ENCODE assay signal across 27 cellular contexts in the genomic region with DNA sequence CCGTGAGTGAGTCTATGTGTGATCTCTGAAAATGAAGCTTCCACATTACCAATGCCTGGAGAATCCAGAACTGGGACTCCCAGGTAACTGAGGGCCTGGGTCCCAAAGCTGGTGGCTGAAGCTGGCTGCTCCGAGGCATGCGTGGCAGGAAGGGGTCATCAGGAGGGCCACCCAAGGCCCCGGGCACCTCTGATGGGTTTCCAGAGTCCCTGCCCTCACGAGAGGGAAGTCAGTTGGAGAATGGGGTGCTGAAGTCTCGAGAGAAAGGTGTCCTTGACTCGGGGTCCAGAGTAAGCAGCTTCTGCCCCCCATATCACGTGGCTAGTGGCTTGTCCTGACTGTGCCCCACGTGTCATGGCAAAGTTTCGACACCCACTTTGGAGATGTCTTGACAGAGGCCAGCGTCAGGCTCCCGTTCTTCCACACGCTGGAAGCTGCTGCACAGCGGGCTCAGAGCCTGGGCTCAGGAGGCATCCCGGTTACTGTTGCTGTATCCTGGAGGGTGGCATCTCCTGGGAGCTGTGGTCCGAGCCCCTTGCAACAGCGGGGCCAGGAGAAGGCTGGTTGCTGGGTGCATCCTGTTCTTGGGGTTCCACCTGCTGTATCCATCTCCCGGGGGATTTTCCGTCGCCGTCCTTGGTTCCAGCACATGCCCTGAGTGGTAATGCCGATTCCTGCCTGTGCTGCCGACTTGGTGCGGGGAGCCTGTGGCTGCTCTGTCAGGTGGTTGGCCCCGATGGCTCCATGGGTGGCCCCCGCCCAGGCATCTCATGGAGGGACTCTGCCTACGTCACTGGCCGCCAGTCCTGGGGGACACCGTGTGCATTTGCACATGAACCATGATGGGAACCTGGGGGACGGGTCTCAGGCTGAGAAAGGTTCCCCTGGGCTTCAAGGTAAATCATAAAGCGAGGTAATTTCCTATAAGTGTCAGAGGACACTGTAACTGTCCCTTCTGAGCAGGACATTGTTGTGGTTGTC.
DNase-seq lines count a peak whose midpoint lies in the region; ATAC-seq and TF ChIP-seq lines count a peak whose summit lies in the region.
"Had no signal": no experiment of that assay in that cellular context is flagged by ENCODE, and none has a peak within 500 bp of the region (broad histone marks: within the 10 kb centered on the region; RNA-seq: fewer than 3 reads in every experiment).

No MANE protein-coding gene starts in this region.

- no peaks in the 10 kb centered on the region for H4K20me1 ChIP-seq in BLaER1

- peaks cover 3% of the 10 kb centered on the region for H3K9me3 Mint-ChIP-seq in chondrocyte (ENCODE audit: low read depth)
- H3K9me3 Mint-ChIP-seq: CD8-positive, alpha-beta T cell had no signal

- H3K36me3 Mint-ChIP-seq in chondrocyte (ENCODE audit: low read depth): no peaks in the 10 kb centered on the region
- H3K36me3 Mint-ChIP-seq: CD8-positive, alpha-beta T cell had no signal

- no peak overlapping the region for H3K9ac ChIP-seq in BLaER1

- H3K4me3 Mint-ChIP-seq in chondrocyte (ENCODE audit: unreplicated experiment): no peak overlapping the region
- H3K4me3 Mint-ChIP-seq: CD8-positive, alpha-beta T cell; HFFc6 had no signal

- 91 to 95% methylated on average over 31 of the region's 31 CpGs for WGBS in lung, 2 donors
- WGBS in sigmoid colon, 2 donors: 84 to 93% methylated on average over 31 of the region's 31 CpGs

- peak; percentile 81 for DNase-seq in chondrocyte (ENCODE audit: low spot score)
- no peak for DNase-seq in lung (ENCODE audit: low spot score)
- DNase-seq in sigmoid colon: peak; percentile 48
- DNase-seq in SJCRH30: no peak
- DNase-seq in vagina (ENCODE audit: extremely low spot score in 2 of 2): no peak
- DNase-seq: AML-193; C1 segment of cervical spinal cord; CD8-positive, alpha-beta T cell; DMS 273 treated with DMSO at 0.1 percent for 48 hours; DMS79; EL; GDM1; GOT3; HFFc6; KG1; MG63; NCI-H1105 treated with DMSO at 0.1 percent for 48 hours; NCI-H146; NCI-H1930; NCI-H2107; NCI-H524; NCI-H748 treated with DMSO at 0.1 percent for 48 hours; PC-3 had no signal

- no peaks in the 10 kb centered on the region for H3K4me1 Mint-ChIP-seq in chondrocyte (ENCODE audit: low read depth)

- no peak for TF ChIP-seq CTCF in chondrocyte (IDR thresholded peaks at IDR 0.05)
- TF ChIP-seq CTCF in lung (IDR thresholded peaks at IDR 0.05; ENCODE audit: control extremely low read depth, extremely low read depth): no peak
- no peak for TF ChIP-seq CTCF in sigmoid colon (IDR thresholded peaks at IDR 0.05)
- TF ChIP-seq CTCF in vagina (IDR thresholded peaks at IDR 0.05): no peak

- H3K4me1 ChIP-seq in BLaER1 (peaks cover 64% of the 10 kb centered on the region), lung (ENCODE audit: control insufficient read depth in 2 of 2, insufficient read depth in 2 of 2, low read length in 2 of 2) (no peaks in the 10 kb centered on the region), sigmoid colon (no peaks in the 10 kb centered on the region), SJCRH30 (no peaks in the 10 kb centered on the region), vagina (no peaks in the 10 kb centered on the region)
- H3K4me1 ChIP-seq: A549, HAP-1 had no signal

- H3K27me3 Mint-ChIP-seq in chondrocyte (ENCODE audit: low read depth): peaks cover 11% of the 10 kb centered on the region

- H3K27ac ChIP-seq in BLaER1 (no peak overlapping the region), lung (ENCODE audit: low read depth in 1 of 2, low read length in 1 of 2) (no peak overlapping the region), sigmoid colon (no peak overlapping the region), SJCRH30 (no peak overlapping the region), vagina (no peak overlapping the region)
- H3K27ac ChIP-seq: A549 had no signal

- no peak overlapping the region for H3K27ac Mint-ChIP-seq in chondrocyte (ENCODE audit: unreplicated experiment)
- H3K27ac Mint-ChIP-seq: CD8-positive, alpha-beta T cell; HFFc6 had no signal

- H3K9me3 ChIP-seq in BLaER1 (no peaks in the 10 kb centered on the region), lung (ENCODE audit: control insufficient read depth in 2 of 2, insufficient read depth in 1 of 2, low read length in 1 of 2) (no peaks in the 10 kb centered on the region), sigmoid colon (no peaks in the 10 kb centered on the region), SJCRH30 (replicated peaks) (no peaks in the 10 kb centered on the region; the same call in 1 of the 2 replicates), vagina (no peaks in the 10 kb centered on the region)
- H3K9me3 ChIP-seq: A549, HAP-1, MG63 had no signal

- H3K4me2 ChIP-seq in BLaER1: peak overlapping the region; percentile 88
- H3K4me2 ChIP-seq: A549 had no signal

- TF ChIP-seq POLR2A in sigmoid colon (IDR thresholded peaks at IDR 0.05) (no peak), vagina (IDR thresholded peaks at IDR 0.05) (no peak)

- no peak overlapping the region for H3K4me3 ChIP-seq in BLaER1
- H3K4me3 ChIP-seq in lung: no peak overlapping the region
- no peak overlapping the region for H3K4me3 ChIP-seq in sigmoid colon
- H3K4me3 ChIP-seq in SJCRH30: no peak overlapping the region
- H3K4me3 ChIP-seq in vagina: no peak overlapping the region
- H3K4me3 ChIP-seq: A549, HAP-1, MG63 had no signal

- no peaks in the 10 kb centered on the region for H3K27me3 ChIP-seq in BLaER1
- no peaks in the 10 kb centered on the region for H3K27me3 ChIP-seq in lung (ENCODE audit: control insufficient read depth, insufficient read depth)
- H3K27me3 ChIP-seq in sigmoid colon: no peaks in the 10 kb centered on the region
- H3K27me3 ChIP-seq in SJCRH30: peaks cover 38% of the 10 kb centered on the region
- H3K27me3 ChIP-seq in vagina: no peaks in the 10 kb centered on the region
- H3K27me3 ChIP-seq: MG63 had no signal

- no peak for TF ChIP-seq EP300 in sigmoid colon (IDR thresholded peaks at IDR 0.05)

- intact Hi-C loops in sigmoid colon (cut with DNase I) (no loop called here), vagina (cut with DNase I) (no loop called here)

- H3K36me3 ChIP-seq in BLaER1 (no peaks in the 10 kb centered on the region), lung (ENCODE audit: control insufficient read depth in 2 of 2, insufficient read depth in 2 of 2, low read length in 2 of 2) (no peaks in the 10 kb centered on the region), sigmoid colon (no peaks in the 10 kb centered on the region), SJCRH30 (no peaks in the 10 kb centered on the region), vagina (no peaks in the 10 kb centered on the region)
- H3K36me3 ChIP-seq: HAP-1, MG63 had no signal

- ATAC-seq in lung (ENCODE audit: insufficient read depth, low FRiP score): peak; percentile 19
- ATAC-seq in HG03457 (IDR thresholded peaks at IDR 0.05; ENCODE audit: unreplicated experiment): no peak
- ATAC-seq: A549; CD8-positive, alpha-beta T cell; PC-3 had no signal

Comparison
In these comparisons a context has a peak if more than half of its experiments do, and no peak if none do; other contexts are left out.
1. DNase-seq: peak in chondrocyte (single experiment) and sigmoid colon (single experiment); none in lung (single experiment), SJCRH30 (0 of 2) and vagina (0 of 2).